ENCODE assay signal across 18 cellular contexts in genomic region chr1:36968730-36969129, GRCh38.
DNase-seq lines count a peak whose midpoint lies in the region; ATAC-seq and TF ChIP-seq lines count a peak whose summit lies in the region.
"Had no signal": no experiment of that assay in that cellular context is flagged by ENCODE, and none has a peak within 500 bp of the region (broad histone marks: within the 10 kb centered on the region; RNA-seq: fewer than 3 reads in every experiment).

No MANE protein-coding gene starts in this region.

- DNase-seq in Ammon's horn (ENCODE audit: low spot score) (peak; percentile 42), NCI-H1105 (lab: John Stamatoyannopoulos, UW) (peak; percentile 96), NCI-H2107 (lab: John Stamatoyannopoulos, UW) (peak; percentile 67), NCI-H748 (lab: John Stamatoyannopoulos, UW; ENCODE audit: unreplicated experiment) (peak; percentile 97), superior temporal gyrus (ENCODE audit: extremely low spot score) (no peak), tibial artery (no peak)
- DNase-seq: activated CD4-positive, alpha-beta T cell treated with anti-CD3 and anti-CD28 coated beads, Interleukin-2, amount 10 ng/mL, durations not matched to agents 7 days and 5 days; activated CD8-positive, alpha-beta memory T cell treated with anti-CD3 and anti-CD28 coated beads, Interleukin-2, amount 50 U/mL, for 48 hours; effector CD8-positive, alpha-beta T cell; EL; stimulated activated naive B cell treated with anti-CD40 and anti-IgM and Interleukin-4, amounts not matched to agents 10 μg/mL and 1 μg/mL and 100 μg/mL, for 72 hours; T-cell; thyroid gland had no signal

- no peak overlapping the region for H3K27ac ChIP-seq in tibial artery
- H3K27ac ChIP-seq in gastroesophageal sphincter = no peak overlapping the region
- H3K27ac ChIP-seq: C4-2B, right atrium auricular region, thyroid gland had no signal

- no peak for TF ChIP-seq POLR2A in gastroesophageal sphincter (IDR thresholded peaks at IDR 0.05)

- 67% methylated on average over 2 of the region's 3 CpGs; no CpG with 5 or more reads in 1 of the 2 donors for WGBS in gastroesophageal sphincter (ENCODE audit: low coverage in 1 of 2), 2 donors

- TF ChIP-seq EP300 in gastroesophageal sphincter (IDR thresholded peaks at IDR 0.05) = no peak

- intact Hi-C loops in tibial artery (cut with DNase I; ENCODE audit: low total_unique reads) = no loop called here

- H3K4me3 ChIP-seq in tibial artery (no peak overlapping the region), gastroesophageal sphincter (no peak overlapping the region)
- H3K4me3 ChIP-seq: HAP-1, right atrium auricular region, thyroid gland had no signal

- H3K36me3 ChIP-seq in tibial artery (no peaks in the 10 kb centered on the region), gastroesophageal sphincter (no peaks in the 10 kb centered on the region)
- H3K36me3 ChIP-seq: HAP-1, right atrium auricular region, thyroid gland had no signal

- no peaks in the 10 kb centered on the region for H3K4me1 ChIP-seq in tibial artery
- H3K4me1 ChIP-seq in gastroesophageal sphincter = no peaks in the 10 kb centered on the region
- H3K4me1 ChIP-seq: HAP-1, right atrium auricular region, thyroid gland had no signal

- TF ChIP-seq CTCF in tibial artery (IDR thresholded peaks at IDR 0.05) (no peak), gastroesophageal sphincter (IDR thresholded peaks at IDR 0.05) (no peak)

- ATAC-seq in GM19452 (IDR thresholded peaks at IDR 0.05; ENCODE audit: unreplicated experiment) (no peak), gastroesophageal sphincter (no peak)
- ATAC-seq: stimulated activated naive B cell treated with anti-CD40 and anti-IgM and Interleukin-4, amounts not matched to agents 10 μg/mL and 1 μg/mL and 100 μg/mL, for 72 hours; T-cell had no signal

- H3K27me3 ChIP-seq in tibial artery = peaks cover 0 to 6% of the 10 kb centered on the region in 2 donors
- H3K27me3 ChIP-seq in gastroesophageal sphincter = peaks cover 36% of the 10 kb centered on the region
- H3K27me3 ChIP-seq: right atrium auricular region, thyroid gland had no signal

- no peaks in the 10 kb centered on the region for H3K9me3 ChIP-seq in tibial artery
- H3K9me3 ChIP-seq in gastroesophageal sphincter = no peaks in the 10 kb centered on the region
- H3K9me3 ChIP-seq: HAP-1, right atrium auricular region, thyroid gland had no signal

Comparison
In these comparisons a context has a peak if more than half of its experiments do, and no peak if none do; other contexts are left out.
1. DNase-seq: peak in Ammon's horn (single experiment), NCI-H1105 (single experiment), NCI-H2107 (single experiment) and NCI-H748 (single experiment); none in superior temporal gyrus (single experiment) and tibial artery (0 of 2).